23 cellular contexts compared by ENCODE assay signal in the genomic region with DNA sequence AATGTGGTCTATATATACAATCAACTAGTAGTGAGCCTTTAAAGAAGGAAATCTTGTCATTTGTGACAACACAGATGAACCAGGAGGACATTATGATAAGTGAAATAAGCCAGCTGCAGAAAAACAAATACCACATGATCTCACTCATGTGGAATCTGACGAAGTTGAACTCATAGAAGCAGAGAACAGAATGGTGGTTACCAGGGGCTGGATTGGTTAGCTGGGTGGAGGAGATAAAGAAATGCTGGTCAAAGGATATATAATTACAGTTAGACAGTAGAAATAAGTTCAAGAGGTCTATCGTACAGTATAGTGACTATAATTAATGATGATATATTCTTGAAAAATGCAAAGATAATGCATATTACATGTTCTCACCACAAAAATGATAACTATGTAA.
A peak's percentile ranks its signal among the peaks of the same experiment; 100 is the strongest.
DNase-seq lines count a peak whose midpoint lies in the region; ATAC-seq and TF ChIP-seq lines count a peak whose summit lies in the region.
"Had no signal": no experiment of that assay in that cellular context is flagged by ENCODE, and none has a peak within 500 bp of the region (broad histone marks: within the 10 kb centered on the region; RNA-seq: fewer than 3 reads in every experiment).

No MANE protein-coding gene starts in this region.

- no peak overlapping the region for H3K4me3 ChIP-seq in foreskin fibroblast (ENCODE audit: low read depth in 1 of 2, low read length in 2 of 2)
- H3K4me3 ChIP-seq: esophagus squamous epithelium, lung, sigmoid colon, thyroid gland had no signal

- H3K27ac Mint-ChIP-seq in natural killer cell treated with Interleukin-12 subunit alpha and Interleukin-12 subunit beta and Interleukin-15 and Interleukin-18, amount 100 ng/mL, for 72 hours, result no peak overlapping the region
- H3K27ac Mint-ChIP-seq: activated CD4-positive, alpha-beta T cell treated with anti-CD3 and anti-CD28 coated beads for 36 hours; naive B cell had no signal

- H3K27me3 ChIP-seq in foreskin keratinocyte, result peaks cover 1% of the 10 kb centered on the region
- H3K27me3 ChIP-seq: esophagus squamous epithelium, sigmoid colon, thyroid gland had no signal

- H3K4me1 Mint-ChIP-seq in natural killer cell treated with Interleukin-12 subunit alpha and Interleukin-12 subunit beta and Interleukin-15 and Interleukin-18, amount 100 ng/mL, for 72 hours (ENCODE audit: low read depth in 2 of 2), result no peaks in the 10 kb centered on the region
- H3K4me1 Mint-ChIP-seq: activated CD4-positive, alpha-beta T cell treated with anti-CD3 and anti-CD28 coated beads for 36 hours; naive B cell had no signal

- H3K27me3 Mint-ChIP-seq in natural killer cell treated with Interleukin-12 subunit alpha and Interleukin-12 subunit beta and Interleukin-15 and Interleukin-18, amount 100 ng/mL, for 72 hours, result no peaks in the 10 kb centered on the region
- H3K27me3 Mint-ChIP-seq: activated CD4-positive, alpha-beta T cell treated with anti-CD3 and anti-CD28 coated beads for 36 hours; naive B cell had no signal

- H3K4me1 ChIP-seq in foreskin keratinocyte, result no peaks in the 10 kb centered on the region
- H3K4me1 ChIP-seq: esophagus squamous epithelium, sigmoid colon, thyroid gland had no signal

- ATAC-seq in foreskin keratinocyte (no peak), GM18519 (IDR thresholded peaks at IDR 0.05; ENCODE audit: low FRiP score, unreplicated experiment) (no peak)
- ATAC-seq in natural killer cell treated with Interleukin-12 subunit alpha and Interleukin-12 subunit beta and Interleukin-15 and Interleukin-18, amount 100 ng/mL, for 72 hours, result no peak
- ATAC-seq: activated CD4-positive, alpha-beta T cell treated with anti-CD3 and anti-CD28 coated beads for 36 hours had no signal

- peaks cover 5% of the 10 kb centered on the region for H3K9me3 Mint-ChIP-seq in natural killer cell treated with Interleukin-12 subunit alpha and Interleukin-12 subunit beta and Interleukin-15 and Interleukin-18, amount 100 ng/mL, for 72 hours

- no peak overlapping the region for H3K27ac ChIP-seq in foreskin keratinocyte
- H3K27ac ChIP-seq: esophagus squamous epithelium, KMS-11, sigmoid colon, thyroid gland had no signal

- no peaks in the 10 kb centered on the region for H3K36me3 Mint-ChIP-seq in natural killer cell treated with Interleukin-12 subunit alpha and Interleukin-12 subunit beta and Interleukin-15 and Interleukin-18, amount 100 ng/mL, for 72 hours
- H3K36me3 Mint-ChIP-seq: naive B cell had no signal

- no peak overlapping the region for H3K4me3 Mint-ChIP-seq in natural killer cell treated with Interleukin-12 subunit alpha and Interleukin-12 subunit beta and Interleukin-15 and Interleukin-18, amount 100 ng/mL, for 72 hours
- H3K4me3 Mint-ChIP-seq: activated CD4-positive, alpha-beta T cell treated with anti-CD3 and anti-CD28 coated beads for 36 hours; naive B cell had no signal

- no peak for TF ChIP-seq CTCF in foreskin fibroblast (IDR thresholded peaks at IDR 0.05; ENCODE audit: low read depth, low read length)
- TF ChIP-seq CTCF in foreskin keratinocyte (conservative IDR thresholded peaks at IDR 0.05), result no peak

- DNase-seq in HS-5 (ENCODE audit: low read depth) (peak; percentile 31), amniotic stem cell (lab: John Stamatoyannopoulos, UW) (peak; percentile 7), foreskin fibroblast (peak; percentile 47 to 64), foreskin keratinocyte (no peak), NCI-H187 (lab: John Stamatoyannopoulos, UW) (no peak)
- no peak for DNase-seq in natural killer cell treated with Interleukin-12 subunit alpha and Interleukin-12 subunit beta and Interleukin-15 and Interleukin-18, amount 100 ng/mL, for 72 hours (ENCODE audit: low spot score)
- DNase-seq: activated CD4-positive, alpha-beta T cell treated with anti-CD3 and anti-CD28 coated beads for 36 hours; amygdala; effector memory CD4-positive, alpha-beta T cell; esophagus squamous epithelium; hypothalamus; naive B cell; NCI-H1048; NCI-H2107; NCI-H510A treated with DMSO at 0.1 percent for 48 hours; RPMI8226; sigmoid colon; stimulated activated CD4-positive, alpha-beta T cell treated with anti-CD3 and anti-CD28 coated beads, Interleukin-1b, Interleukin-23, amount 100 ng/mL, for 48 hours; stimulated activated naive CD4-positive, alpha-beta T cell; thyroid gland had no signal

Comparison
In these comparisons a context has a peak if more than half of its experiments do, and no peak if none do; other contexts are left out.
1. DNase-seq: peak in HS-5 (single experiment), amniotic stem cell (single experiment) and foreskin fibroblast (2 of 2); none in foreskin keratinocyte (0 of 2), natural killer cell treated with Interleukin-12 subunit alpha and Interleukin-12 subunit beta and Interleukin-15 and Interleukin-18, amount 100 ng/mL, for 72 hours (single experiment) and NCI-H187 (0 of 2).